10 cellular contexts compared by ENCODE assay signal in the genomic region with DNA sequence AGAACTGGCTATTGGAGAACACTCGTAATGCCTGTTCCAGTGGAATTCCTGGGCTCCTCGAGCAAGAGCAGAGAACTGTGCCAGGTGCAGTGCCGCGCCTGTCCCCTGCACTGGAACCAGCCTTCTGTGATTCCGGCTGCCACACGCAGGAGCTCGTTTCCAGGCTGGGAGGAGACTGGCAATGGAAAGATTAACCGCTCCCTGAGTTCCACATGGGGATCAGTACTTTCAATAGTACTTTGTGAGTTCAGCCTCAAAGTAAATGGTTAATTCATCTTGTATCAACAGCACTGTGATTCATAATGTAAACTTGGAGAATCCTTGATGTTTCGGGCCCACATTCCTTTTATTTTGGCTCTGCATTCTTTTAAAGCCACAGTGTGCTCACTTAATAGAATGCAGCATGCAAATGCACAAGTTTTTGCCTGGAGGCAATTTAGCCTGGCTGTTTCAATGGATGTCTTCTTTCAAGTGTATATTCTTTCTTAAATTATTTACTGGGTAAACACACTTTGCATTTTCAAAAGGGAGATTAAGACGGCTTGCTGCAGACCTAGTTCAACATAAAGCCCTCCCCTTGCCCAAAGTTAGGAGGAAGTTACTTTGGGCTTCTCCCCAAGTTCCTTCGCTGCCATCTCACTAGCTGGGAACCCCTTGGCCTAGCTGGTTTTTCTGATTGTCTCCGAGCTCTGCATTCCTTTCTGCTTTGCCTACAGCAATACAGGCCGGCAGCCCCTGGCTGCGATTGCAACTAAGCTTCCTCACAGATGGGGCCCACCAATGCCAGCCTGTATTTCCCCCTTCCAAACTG.
A peak's percentile ranks its signal among the peaks of the same experiment; 100 is the strongest.
DNase-seq lines count a peak whose midpoint lies in the region; ATAC-seq, FAIRE-seq and TF ChIP-seq lines count a peak whose summit lies in the region.
"Had no signal": no experiment of that assay in that cellular context is flagged by ENCODE, and none has a peak within 500 bp of the region (broad histone marks: within the 10 kb centered on the region; RNA-seq: fewer than 3 reads in every experiment).

No MANE protein-coding gene starts in this region.

- CTCF ChIA-PET in AG04450 (lab: Charles Lee) (interaction anchor here (0.6 to 1.5 kb wide), 5 partner anchors 37 to 574 kb away, joined by 3 to 4 read pairs (median 3); no protein-coding TSS in a partner anchor), endothelial cell of umbilical vein (lab: Charles Lee) (interaction anchor here (1.0 to 1.9 kb wide), 5 partner anchors 10 to 89 kb away, joined by 3 to 4 read pairs (median 3); no protein-coding TSS in a partner anchor)
- CTCF ChIA-PET in activated CD8-positive, alpha-beta T cell treated with anti-CD3 and anti-CD28 coated beads, Interleukin-2, amount 10 ng/mL, durations not matched to agents 7 days and 5 days (lab: Charles Lee), result no interaction called here

- no peaks in the 10 kb centered on the region for H3K9me1 ChIP-seq in endothelial cell of umbilical vein (replicated peaks; ENCODE audit: control insufficient read depth, extremely low read depth, insufficient read depth, low read length)

- H3K27ac ChIP-seq in AG04450 (ENCODE audit: low read depth, low read length), result peak overlapping the region; percentile 81
- H3K27ac ChIP-seq in endothelial cell of umbilical vein (ENCODE audit: insufficient read depth, low read depth, low read length), result no peak overlapping the region
- H3K27ac ChIP-seq: HL-60 had no signal

- no peaks in the 10 kb centered on the region for H4K20me1 ChIP-seq in endothelial cell of umbilical vein (replicated peaks; ENCODE audit: control insufficient read depth, extremely low read depth, insufficient read depth, low read length)

- no peaks in the 10 kb centered on the region for H3K79me2 ChIP-seq in endothelial cell of umbilical vein (ENCODE audit: control insufficient read depth, insufficient read depth, low read length)

- peak; percentile 67 for FAIRE-seq in endothelial cell of umbilical vein (lab: Jason Lieb, UNC)

- peaks cover 13% of the 10 kb centered on the region for H3K4me1 ChIP-seq in endothelial cell of umbilical vein (ENCODE audit: control insufficient read depth, extremely low read depth, insufficient read depth, low read length)

- POLR2A ChIA-PET in AG04450 (lab: Yijun Ruan, JAX), result interaction anchor here (0.6 to 1.5 kb wide), 4 partner anchors 21 to 356 kb away, joined by 3 to 11 read pairs (median 3); no protein-coding TSS in a partner anchor
- POLR2A ChIA-PET in endothelial cell of umbilical vein (lab: Charles Lee), result no interaction called here
- POLR2A ChIA-PET in activated CD8-positive, alpha-beta T cell treated with anti-CD3 and anti-CD28 coated beads, Interleukin-2, amount 10 ng/mL, durations not matched to agents 7 days and 5 days (lab: Charles Lee), result no interaction called here

- H3K9me3 ChIP-seq in AG04450 (ENCODE audit: control insufficient read depth, insufficient read depth, low read length) (peaks cover 5% of the 10 kb centered on the region; the same call in 1 of the 2 replicates), endothelial cell of umbilical vein (replicated peaks; ENCODE audit: control insufficient read depth, insufficient read depth, low read length) (no peaks in the 10 kb centered on the region)

- no peaks in the 10 kb centered on the region for H3K9me3 Mint-ChIP-seq in activated CD8-positive, alpha-beta T cell treated with anti-CD3 and anti-CD28 coated beads, Interleukin-2, amount 10 ng/mL, durations not matched to agents 7 days and 5 days (ENCODE audit: insufficient read depth)
- H3K9me3 Mint-ChIP-seq: activated T-cell treated with anti-CD3 and anti-CD28 coated beads, Interleukin-2, amount 50 U/mL, for 4 hours had no signal

- no peak overlapping the region for H3K9ac ChIP-seq in endothelial cell of umbilical vein (replicated peaks; ENCODE audit: extremely low read depth, insufficient read depth, low read length)

- H3K27ac Mint-ChIP-seq in activated CD8-positive, alpha-beta T cell treated with anti-CD3 and anti-CD28 coated beads, Interleukin-2, amount 10 ng/mL, durations not matched to agents 7 days and 5 days, result no peak overlapping the region

- TF ChIP-seq CTCF in AG04450 (IDR thresholded peaks at IDR 0.05; ENCODE audit: low read depth, low read length) (no peak), endothelial cell of umbilical vein (IDR thresholded peaks at IDR 0.05; ENCODE audit: extremely low read depth in 1 of 2, insufficient read depth in 1 of 2, low read depth in 1 of 2, low read length in 2 of 2) (no peak)

- H3K4me3 Mint-ChIP-seq in activated CD8-positive, alpha-beta T cell treated with anti-CD3 and anti-CD28 coated beads, Interleukin-2, amount 10 ng/mL, durations not matched to agents 7 days and 5 days, result no peak overlapping the region
- H3K4me3 Mint-ChIP-seq: activated T-cell treated with anti-CD3 and anti-CD28 coated beads, Interleukin-2, amount 50 U/mL, for 4 hours had no signal

- intact Hi-C loops in endothelial cell of umbilical vein (cut with micrococcal nuclease), result loop anchor here (5.0 to 10.0 kb wide), 2 partner anchors 140 to 573 kb away; a partner anchor contains a TSS

- H3K27me3 ChIP-seq in AG04450 (ENCODE audit: control insufficient read depth, insufficient read depth, low read length), result no peaks in the 10 kb centered on the region
- H3K27me3 ChIP-seq in endothelial cell of umbilical vein (ENCODE audit: control insufficient read depth in 2 of 2, insufficient read depth in 2 of 2, low read length in 2 of 2), result no peaks in the 10 kb centered on the region

- H3K4me3 ChIP-seq in AG04450 (ENCODE audit: low read depth, low read length), result peak overlapping the region; percentile 54
- H3K4me3 ChIP-seq in endothelial cell of umbilical vein (replicated peaks in 1 of 3; ENCODE audit: insufficient read depth in 1 of 3, low read depth in 1 of 3, low read length in 3 of 3), result no peak overlapping the region

- H3K36me3 ChIP-seq in endothelial cell of umbilical vein (ENCODE audit: control insufficient read depth in 2 of 2, extremely low read depth in 1 of 2, insufficient read depth in 2 of 2, low read length in 2 of 2), result no peaks in the 10 kb centered on the region

- peaks cover 26% of the 10 kb centered on the region for H3K4me1 Mint-ChIP-seq in activated CD8-positive, alpha-beta T cell treated with anti-CD3 and anti-CD28 coated beads, Interleukin-2, amount 10 ng/mL, durations not matched to agents 7 days and 5 days (ENCODE audit: low read depth)

- no TSS peak for BruUV-seq in endothelial cell of umbilical vein (replicated peaks; lab: Mats Ljungman, UMichigan)

- peak overlapping the region; percentile 49 for H3K4me2 ChIP-seq in endothelial cell of umbilical vein (ENCODE audit: insufficient read depth, low read length)

- H2AFZ ChIP-seq in endothelial cell of umbilical vein (ENCODE audit: low read depth, low read length), result no peak overlapping the region

- dilution Hi-C loops in endothelial cell of umbilical vein (cut with MboI; ENCODE audit: extremely low pct_ligation_motif_present, low sequenced_read_pairs), result no loop called here

- ATAC-seq in GM18858 (IDR thresholded peaks at IDR 0.05; ENCODE audit: unreplicated experiment), result no peak
- ATAC-seq in HG02610 (IDR thresholded peaks at IDR 0.05; ENCODE audit: unreplicated experiment), result no peak
- ATAC-seq in activated CD8-positive, alpha-beta T cell treated with anti-CD3 and anti-CD28 coated beads, Interleukin-2, amount 10 ng/mL, durations not matched to agents 7 days and 5 days, result no peak
- ATAC-seq: activated T-cell treated with anti-CD3 and anti-CD28 coated beads, Interleukin-2, amount 50 U/mL, for 4 hours had no signal

- H3K36me3 Mint-ChIP-seq in activated CD8-positive, alpha-beta T cell treated with anti-CD3 and anti-CD28 coated beads, Interleukin-2, amount 10 ng/mL, durations not matched to agents 7 days and 5 days (ENCODE audit: low read depth), result peaks cover 10% of the 10 kb centered on the region

- no peaks in the 10 kb centered on the region for H3K27me3 Mint-ChIP-seq in activated CD8-positive, alpha-beta T cell treated with anti-CD3 and anti-CD28 coated beads, Interleukin-2, amount 10 ng/mL, durations not matched to agents 7 days and 5 days (ENCODE audit: low read depth)

- peak; percentile 80 for DNase-seq in AG04450 (ENCODE audit: low read depth, low spot score)
- peak; percentile 98 for DNase-seq in M059J (ENCODE audit: low read depth)
- DNase-seq in endothelial cell of umbilical vein (ENCODE audit: low read depth, low spot score), result peak; percentile 69
- peak; percentile 75 for DNase-seq in mucosa of gallbladder (ENCODE audit: low spot score)
- DNase-seq in activated CD8-positive, alpha-beta T cell treated with anti-CD3 and anti-CD28 coated beads, Interleukin-2, amount 10 ng/mL, durations not matched to agents 7 days and 5 days, result no peak
- no peak for DNase-seq in NCI-H1105 (lab: John Stamatoyannopoulos, UW)
- DNase-seq: activated T-cell treated with anti-CD3 and anti-CD28 coated beads, Interleukin-2, amount 50 U/mL, for 4 hours had no signal

- no peak for TF ChIP-seq POLR2A in endothelial cell of umbilical vein (IDR thresholded peaks at IDR 0.05; ENCODE audit: low read depth, low read length)

TF ChIP-seq in endothelial cell of umbilical vein, 7 proteins besides CTCF, POLR2A, EP300 and RAD21:
- TF ChIP-seq JUN (IDR thresholded peaks at IDR 0.05; ENCODE audit: borderline replicate concordance, insufficient read depth, insufficient read length, low read depth), result no peak
- peak; percentile 57 for TF ChIP-seq FOS (IDR thresholded peaks at IDR 0.05; ENCODE audit: borderline replicate concordance, insufficient read depth, low read length)
- TF ChIP-seq POLR2AphosphoS5 (IDR thresholded peaks at IDR 0.05; ENCODE audit: insufficient read depth, low read depth, low read length), result no peak
- no peak for TF ChIP-seq MYC (IDR thresholded peaks at IDR 0.05; ENCODE audit: low read depth, low read length)
TF ChIP-seq in endothelial cell of umbilical vein: peak in this region for 1.

Comparison
In these comparisons a context has a peak if more than half of its experiments do, and no peak if none do; other contexts are left out.
1. DNase-seq: peak in AG04450 (single experiment), M059J (single experiment), endothelial cell of umbilical vein (single experiment) and mucosa of gallbladder (single experiment); none in activated CD8-positive, alpha-beta T cell treated with anti-CD3 and anti-CD28 coated beads, Interleukin-2, amount 10 ng/mL, durations not matched to agents 7 days and 5 days (single experiment) and NCI-H1105 (single experiment).